In the genomic region with DNA sequence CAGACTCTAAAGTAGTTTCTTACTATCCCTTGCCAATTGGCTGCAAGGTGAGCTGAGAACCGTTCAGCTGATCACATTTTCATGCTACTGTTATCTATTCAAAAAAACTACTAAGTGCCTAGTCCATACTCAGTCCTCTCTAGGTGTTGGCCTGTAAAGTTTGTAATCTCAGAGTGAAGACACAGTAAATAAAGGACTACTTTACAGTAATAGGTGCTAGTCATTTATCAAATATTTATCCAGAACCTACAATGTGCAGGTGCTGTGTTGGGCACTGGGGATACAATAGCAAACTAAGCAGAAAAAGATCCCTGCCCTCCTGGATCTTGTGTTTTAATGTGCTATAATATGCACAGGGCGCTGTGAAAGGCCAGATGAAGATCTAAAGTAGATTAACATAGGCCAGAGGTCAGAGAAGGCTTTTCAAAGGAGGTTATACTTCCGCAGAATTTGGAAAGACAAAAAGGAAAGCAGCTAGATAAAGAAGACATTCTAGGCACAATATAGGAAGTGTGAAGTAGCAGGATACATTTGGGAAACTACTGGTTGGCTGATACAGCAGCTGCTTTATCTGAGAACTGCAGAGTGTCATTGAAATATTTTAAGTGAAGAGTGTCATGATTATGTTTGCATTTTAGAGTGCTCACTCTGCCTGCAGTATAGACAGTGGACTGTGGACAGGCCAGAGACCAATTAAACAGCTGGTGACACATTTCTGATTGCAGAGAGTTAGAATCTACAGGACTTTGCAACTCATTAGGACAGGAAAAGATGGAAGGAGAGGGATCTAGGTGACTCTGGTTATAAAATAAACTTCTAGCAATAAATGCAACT, we compare ENCODE assay signal across 1 cellular context.
A peak's percentile ranks its signal among the peaks of the same experiment; 100 is the strongest.
TF ChIP-seq lines count a peak whose summit lies in the region.

No MANE protein-coding gene starts in this region.

TF ChIP-seq in K562, 482 proteins besides CTCF, POLR2A, EP300 and RAD21 (continued from another document):
- TF ChIP-seq, protein P1, sequence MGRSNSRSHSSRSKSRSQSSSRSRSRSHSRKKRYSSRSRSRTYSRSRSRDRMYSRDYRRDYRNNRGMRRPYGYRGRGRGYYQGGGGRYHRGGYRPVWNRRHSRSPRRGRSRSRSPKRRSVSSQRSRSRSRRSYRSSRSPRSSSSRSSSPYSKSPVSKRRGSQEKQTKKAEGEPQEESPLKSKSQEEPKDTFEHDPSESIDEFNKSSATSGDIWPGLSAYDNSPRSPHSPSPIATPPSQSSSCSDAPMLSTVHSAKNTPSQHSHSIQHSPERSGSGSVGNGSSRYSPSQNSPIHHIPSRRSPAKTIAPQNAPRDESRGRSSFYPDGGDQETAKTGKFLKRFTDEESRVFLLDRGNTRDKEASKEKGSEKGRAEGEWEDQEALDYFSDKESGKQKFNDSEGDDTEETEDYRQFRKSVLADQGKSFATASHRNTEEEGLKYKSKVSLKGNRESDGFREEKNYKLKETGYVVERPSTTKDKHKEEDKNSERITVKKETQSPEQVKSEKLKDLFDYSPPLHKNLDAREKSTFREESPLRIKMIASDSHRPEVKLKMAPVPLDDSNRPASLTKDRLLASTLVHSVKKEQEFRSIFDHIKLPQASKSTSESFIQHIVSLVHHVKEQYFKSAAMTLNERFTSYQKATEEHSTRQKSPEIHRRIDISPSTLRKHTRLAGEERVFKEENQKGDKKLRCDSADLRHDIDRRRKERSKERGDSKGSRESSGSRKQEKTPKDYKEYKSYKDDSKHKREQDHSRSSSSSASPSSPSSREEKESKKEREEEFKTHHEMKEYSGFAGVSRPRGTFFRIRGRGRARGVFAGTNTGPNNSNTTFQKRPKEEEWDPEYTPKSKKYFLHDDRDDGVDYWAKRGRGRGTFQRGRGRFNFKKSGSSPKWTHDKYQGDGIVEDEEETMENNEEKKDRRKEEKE (IDR thresholded peaks at IDR 0.05; ENCODE audit: borderline replicate concordance in 1 of 2, control insufficient read depth in 1 of 2, low read depth in 2 of 2, low read length in 1 of 2): no peak
- 0 out of 4 replicates have a peak, but pooled peaks of 1 of the 2 experiments have one; percentile 20 for TF ChIP-seq TRIM24 (IDR thresholded peaks at IDR 0.05)
- no peak for TF ChIP-seq SETDB1 (IDR thresholded peaks at IDR 0.05; ENCODE audit: low read length)
- no peak for TF ChIP-seq FOXA1 (IDR thresholded peaks at IDR 0.05; ENCODE audit: borderline replicate concordance)
- TF ChIP-seq, protein P2, sequence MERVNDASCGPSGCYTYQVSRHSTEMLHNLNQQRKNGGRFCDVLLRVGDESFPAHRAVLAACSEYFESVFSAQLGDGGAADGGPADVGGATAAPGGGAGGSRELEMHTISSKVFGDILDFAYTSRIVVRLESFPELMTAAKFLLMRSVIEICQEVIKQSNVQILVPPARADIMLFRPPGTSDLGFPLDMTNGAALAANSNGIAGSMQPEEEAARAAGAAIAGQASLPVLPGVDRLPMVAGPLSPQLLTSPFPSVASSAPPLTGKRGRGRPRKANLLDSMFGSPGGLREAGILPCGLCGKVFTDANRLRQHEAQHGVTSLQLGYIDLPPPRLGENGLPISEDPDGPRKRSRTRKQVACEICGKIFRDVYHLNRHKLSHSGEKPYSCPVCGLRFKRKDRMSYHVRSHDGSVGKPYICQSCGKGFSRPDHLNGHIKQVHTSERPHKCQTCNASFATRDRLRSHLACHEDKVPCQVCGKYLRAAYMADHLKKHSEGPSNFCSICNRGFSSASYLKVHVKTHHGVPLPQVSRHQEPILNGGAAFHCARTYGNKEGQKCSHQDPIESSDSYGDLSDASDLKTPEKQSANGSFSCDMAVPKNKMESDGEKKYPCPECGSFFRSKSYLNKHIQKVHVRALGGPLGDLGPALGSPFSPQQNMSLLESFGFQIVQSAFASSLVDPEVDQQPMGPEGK (CRISPR knock-in tag; IDR thresholded peaks at IDR 0.05; ENCODE audit: borderline replicate concordance): no peak
- TF ChIP-seq TRIM28 (IDR thresholded peaks at IDR 0.05): no peak
- peak; percentile 31; the same call in 1 of the 2 replicates for TF ChIP-seq DPF2 (IDR thresholded peaks at IDR 0.05)
- TF ChIP-seq SMARCA4 (IDR thresholded peaks at IDR 0.05): 0 out of 2 replicates have a peak, but pooled peaks have one; percentile 19
- no peak for TF ChIP-seq RBM34 (IDR thresholded peaks at IDR 0.05; ENCODE audit: borderline replicate concordance, insufficient read depth, low read length)
- peak; percentile 59 for TF ChIP-seq CBFA2T2 (conservative IDR thresholded peaks at IDR 0.05)
- TF ChIP-seq SIX5 (IDR thresholded peaks at IDR 0.05; ENCODE audit: borderline replicate concordance in 1 of 2, insufficient read depth in 1 of 2, low read depth in 1 of 2, low read length in 2 of 2): no peak
- TF ChIP-seq, protein P3, sequence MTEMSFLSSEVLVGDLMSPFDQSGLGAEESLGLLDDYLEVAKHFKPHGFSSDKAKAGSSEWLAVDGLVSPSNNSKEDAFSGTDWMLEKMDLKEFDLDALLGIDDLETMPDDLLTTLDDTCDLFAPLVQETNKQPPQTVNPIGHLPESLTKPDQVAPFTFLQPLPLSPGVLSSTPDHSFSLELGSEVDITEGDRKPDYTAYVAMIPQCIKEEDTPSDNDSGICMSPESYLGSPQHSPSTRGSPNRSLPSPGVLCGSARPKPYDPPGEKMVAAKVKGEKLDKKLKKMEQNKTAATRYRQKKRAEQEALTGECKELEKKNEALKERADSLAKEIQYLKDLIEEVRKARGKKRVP (CRISPR knock-in tag; IDR thresholded peaks at IDR 0.05): no peak
- no peak for TF ChIP-seq JUNB (CRISPR knock-in tag; conservative IDR thresholded peaks at IDR 0.05)
- no peak for TF ChIP-seq TAF7 (tag; IDR thresholded peaks at IDR 0.05)
TF ChIP-seq in K562: peak in this region for 20.
